29 cellular contexts compared by ENCODE assay signal in the genomic region with DNA sequence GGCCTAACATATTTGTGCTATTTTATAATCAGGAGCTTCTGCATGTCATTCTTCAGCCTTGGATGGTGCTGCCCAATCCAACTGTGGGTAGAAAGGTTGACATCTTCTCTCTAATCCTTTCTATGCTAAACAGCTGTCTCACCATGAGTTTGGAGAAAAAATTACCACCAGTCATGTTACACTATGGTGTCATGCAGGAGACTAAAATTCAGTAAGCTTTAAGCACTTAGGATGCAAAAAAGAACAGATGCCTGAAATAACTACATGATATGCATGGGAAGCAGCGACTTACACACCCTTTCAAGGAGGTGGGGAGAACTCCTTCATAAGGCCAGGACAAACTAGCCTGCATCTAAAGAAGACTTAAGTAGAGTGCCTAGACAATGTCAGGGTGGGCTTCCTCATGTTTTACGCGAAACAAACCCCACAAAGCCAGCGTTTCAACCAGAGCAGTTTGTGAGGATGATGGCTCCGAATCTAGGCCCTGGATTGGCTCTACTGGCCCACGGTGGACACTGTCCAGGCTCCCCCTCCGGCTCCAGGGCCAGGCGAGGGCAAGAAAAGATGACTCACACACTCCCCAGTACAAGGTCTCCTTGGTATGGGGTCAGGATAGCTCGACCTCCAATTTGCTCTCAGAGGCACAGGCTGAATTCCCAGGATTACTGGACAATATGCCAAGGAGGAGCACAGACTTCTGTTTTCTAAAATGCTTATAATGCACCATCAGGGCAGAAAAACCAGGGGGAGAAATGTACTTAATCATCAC. TPM values are rescaled to one million over a fixed set of nuclear protein-coding genes. Genes with fewer than 3 reads are reported as not detected.
A peak's percentile ranks its signal among the peaks of the same experiment; 100 is the strongest.
DNase-seq lines count a peak whose midpoint lies in the region; ATAC-seq and TF ChIP-seq lines count a peak whose summit lies in the region.
"Had no signal": no experiment of that assay in that cellular context is flagged by ENCODE, and none has a peak within 500 bp of the region (broad histone marks: within the 10 kb centered on the region; RNA-seq: fewer than 3 reads in every experiment).

No MANE protein-coding gene starts in this region.

- no peak overlapping the region for H3K56ac ChIP-seq in H9 (ENCODE audit: insufficient read length, low read depth, low read length)

- no peak overlapping the region for H2BK20ac ChIP-seq in H9 (ENCODE audit: low read depth, low read length, poor library complexity, severe bottlenecking)

- no peaks in the 10 kb centered on the region for H3K36me3 Mint-ChIP-seq in H9 (ENCODE audit: insufficient read depth in 1 of 3, low read depth in 3 of 3)
- H3K36me3 Mint-ChIP-seq: natural killer cell treated with Interleukin-12 subunit alpha and Interleukin-12 subunit beta and Interleukin-15 and Interleukin-18, amount 100 ng/mL, for 72 hours had no signal

- H3K27ac ChIP-seq in H9 (ENCODE audit: insufficient read length, low read depth, low read length), result no peak overlapping the region
- H3K27ac ChIP-seq: coronary artery, KMS-11, skin epidermis, tibial artery had no signal

- no CpG with 5 or more reads among the region's 9 CpGs for WGBS in H9 (ENCODE audit: extremely low coverage, insufficient read length, low lambda C conversion rate)

- H3K79me2 ChIP-seq in H9 (ENCODE audit: insufficient read depth, low read length), result no peaks in the 10 kb centered on the region

- H2BK5ac ChIP-seq in H9 (ENCODE audit: insufficient read length, low read length), result no peak overlapping the region

- H2AK5ac ChIP-seq in H9 (ENCODE audit: insufficient read length, low read length), result no peak overlapping the region

- H2BK120ac ChIP-seq in H9 (ENCODE audit: low read depth, low read length, poor library complexity, severe bottlenecking), result no peak overlapping the region

- no peak overlapping the region for H3T11ph ChIP-seq in H9 (ENCODE audit: low read length)

- H3K27me3 ChIP-seq in H9 (ENCODE audit: insufficient read depth, low read length), result no peaks in the 10 kb centered on the region
- H3K27me3 ChIP-seq: tibial artery had no signal

- H3K4ac ChIP-seq in H9 (ENCODE audit: low read depth, low read length), result no peak overlapping the region

- no peaks in the 10 kb centered on the region for H4K20me1 ChIP-seq in H9 (ENCODE audit: control insufficient read depth, insufficient read depth, insufficient read length)

- no peak overlapping the region for H3K18ac ChIP-seq in H9 (ENCODE audit: insufficient read length, low read depth, low read length)

- H3K23ac ChIP-seq in H9 (ENCODE audit: insufficient read length, low read depth, low read length), result no peak overlapping the region

- H4K8ac ChIP-seq in H9 (replicated peaks; ENCODE audit: insufficient read length, low read depth, low read length), result no peak overlapping the region

- H2AFZ ChIP-seq in H9 (ENCODE audit: low read length), result no peak overlapping the region

- H3K4me2 ChIP-seq in H9 (ENCODE audit: insufficient read depth, insufficient read length, low read length), result no peak overlapping the region
- H3K4me2 ChIP-seq: KMS-11 had no signal

- H3K4me1 Mint-ChIP-seq in H9, result peaks cover 7 to 10% of the 10 kb centered on the region in 2 experiments

- H3K27ac Mint-ChIP-seq in H9, result peak overlapping the region in 2 of 3 experiments; percentile 5 to 66; a peak in 2 of 7 replicates
- H3K27ac Mint-ChIP-seq: activated CD8-positive, alpha-beta T cell treated with anti-CD3 and anti-CD28 coated beads, Interleukin-2, amount 10 ng/mL, durations not matched to agents 7 days and 5 days; activated T-cell treated with anti-CD3 and anti-CD28 coated beads, Interleukin-2, amount 50 U/mL, for 24 hours; endodermal cell; memory B cell; stimulated activated naive CD8-positive, alpha-beta T cell treated with anti-CD3 and anti-CD28 coated beads, Interleukin-15, Interleukin-2, amounts not matched to agents 100 ng/mL and 50 ng/mL, for 24 hours had no signal

- DNase-seq in H9 (no peak), amniotic epithelial cell (ENCODE audit: low read depth) (peak; percentile 74), fibroblast of the conjunctiva (ENCODE audit: low read depth) (peak; percentile 43), omental fat pad (ENCODE audit: low spot score) (no peak), HK-2 (ENCODE audit: unreplicated experiment) (no peak), KG1 (lab: John Stamatoyannopoulos, UW) (no peak)
- DNase-seq in activated T-cell treated with anti-CD3 and anti-CD28 coated beads, Interleukin-2, amount 50 U/mL, for 1 hour, result no peak
- DNase-seq in activated CD4-positive, alpha-beta T cell treated with anti-CD3 and anti-CD28 coated beads for 4 hours, result no peak
- DNase-seq: activated CD8-positive, alpha-beta T cell treated with anti-CD3 and anti-CD28 coated beads, Interleukin-2, amount 10 ng/mL, durations not matched to agents 7 days and 5 days; activated naive CD4-positive, alpha-beta T cell treated with Interleukin-2 at 50 U/mL for 16 hours; activated T-cell treated with anti-CD3 and anti-CD28 coated beads, Interleukin-2, amount 50 U/mL, for 24 hours; CD4-positive, alpha-beta memory T cell; DMS153; endodermal cell; foreskin fibroblast; hippocampal formation; NCI-H2029 treated with DMSO at 0.1 percent for 48 hours; NCI-H446 treated with DMSO at 0.1 percent for 48 hours; NK-92 treated with Interleukin-12 subunit alpha and Interleukin-12 subunit beta, amount 100 ng/mL, for 24 hours; stimulated activated CD4-positive, alpha-beta T cell treated with anti-CD3 and anti-CD28 coated beads, Interleukin-4, amount 100 ng/mL, for 1 hour; tibial artery had no signal

- no peaks in the 10 kb centered on the region for H3K79me1 ChIP-seq in H9 (ENCODE audit: insufficient read depth, low read depth, low read length, poor library complexity, severe bottlenecking)

- H3K14ac ChIP-seq in H9 (ENCODE audit: insufficient read depth, low read length), result no peak overlapping the region

- no peak overlapping the region for H2BK12ac ChIP-seq in H9 (ENCODE audit: insufficient read length, low read depth, low read length)

- peak; percentile 41 for ATAC-seq in omental fat pad (ENCODE audit: low FRiP score)
- ATAC-seq: activated CD4-positive, CD25-positive, alpha-beta regulatory T cell treated with anti-CD3 and anti-CD28 coated beads, Interleukin-2, amount 50 U/mL, for 24 hours; activated CD8-positive, alpha-beta T cell treated with anti-CD3 and anti-CD28 coated beads, Interleukin-2, amount 10 ng/mL, durations not matched to agents 7 days and 5 days; GM12878; natural killer cell treated with Interleukin-12 subunit alpha and Interleukin-12 subunit beta and Interleukin-15 and Interleukin-18, amount 100 ng/mL, for 72 hours had no signal

- H3K4me1 ChIP-seq in H9 (ENCODE audit: insufficient read depth, low read length), result peaks cover 5% of the 10 kb centered on the region; the same call in 1 of the 2 replicates

- H3K23me2 ChIP-seq in H9 (ENCODE audit: insufficient read length, low read depth, low read length, poor library complexity, severe bottlenecking), result no peaks in the 10 kb centered on the region

- no peak overlapping the region for H2BK15ac ChIP-seq in H9 (ENCODE audit: low read depth, low read length)

- no peaks in the 10 kb centered on the region for H3K9me3 ChIP-seq in H9 (ENCODE audit: control insufficient read depth, low read depth, low read length)
- H3K9me3 ChIP-seq: tibial artery had no signal

- H3K4me3 Mint-ChIP-seq in H9, result no peak overlapping the region
- H3K4me3 Mint-ChIP-seq: activated CD8-positive, alpha-beta T cell treated with anti-CD3 and anti-CD28 coated beads, Interleukin-2, amount 10 ng/mL, durations not matched to agents 7 days and 5 days; activated T-cell treated with anti-CD3 and anti-CD28 coated beads, Interleukin-2, amount 50 U/mL, for 24 hours; CD4-positive, alpha-beta memory T cell; endodermal cell; memory B cell; natural killer cell treated with Interleukin-12 subunit alpha and Interleukin-12 subunit beta and Interleukin-15 and Interleukin-18, amount 100 ng/mL, for 72 hours; stimulated activated naive CD8-positive, alpha-beta T cell treated with anti-CD3 and anti-CD28 coated beads, Interleukin-15, Interleukin-2, amounts not matched to agents 100 ng/mL and 50 ng/mL, for 24 hours had no signal

- H3K9me3 Mint-ChIP-seq in H9, result no peaks in the 10 kb centered on the region
- H3K9me3 Mint-ChIP-seq: activated T-cell treated with anti-CD3 and anti-CD28 coated beads, Interleukin-2, amount 50 U/mL, for 24 hours; CD4-positive, alpha-beta memory T cell; endodermal cell; memory B cell; natural killer cell treated with Interleukin-12 subunit alpha and Interleukin-12 subunit beta and Interleukin-15 and Interleukin-18, amount 100 ng/mL, for 72 hours; stimulated activated naive CD8-positive, alpha-beta T cell treated with anti-CD3 and anti-CD28 coated beads, Interleukin-15, Interleukin-2, amounts not matched to agents 100 ng/mL and 50 ng/mL, for 24 hours had no signal

- peaks cover 7% of the 10 kb centered on the region; the same call in 1 of the 2 replicates for H3K27me3 Mint-ChIP-seq in H9 (ENCODE audit: low read depth)
- H3K27me3 Mint-ChIP-seq: activated T-cell treated with anti-CD3 and anti-CD28 coated beads, Interleukin-2, amount 50 U/mL, for 24 hours; CD4-positive, alpha-beta memory T cell; memory B cell; natural killer cell treated with Interleukin-12 subunit alpha and Interleukin-12 subunit beta and Interleukin-15 and Interleukin-18, amount 100 ng/mL, for 72 hours; stimulated activated naive CD8-positive, alpha-beta T cell treated with anti-CD3 and anti-CD28 coated beads, Interleukin-15, Interleukin-2, amounts not matched to agents 100 ng/mL and 50 ng/mL, for 24 hours had no signal

- no peak overlapping the region for H4K91ac ChIP-seq in H9 (ENCODE audit: insufficient read length, low read depth, low read length)

- no peak overlapping the region for H3K9ac ChIP-seq in H9 (ENCODE audit: extremely low read depth, insufficient read length, low read length)
- H3K9ac ChIP-seq: KMS-11 had no signal

- TF ChIP-seq CTCF in H9 (conservative IDR thresholded peaks at IDR 0.05), result no peak
- TF ChIP-seq CTCF in omental fat pad (IDR thresholded peaks at IDR 0.05), result no peak

- H4K5ac ChIP-seq in H9 (ENCODE audit: insufficient read length, low read depth, low read length), result no peak overlapping the region

RNA-seq across cellular contexts. Expression of gene STX18, which starts 45.1 kb away (rescaled TPM):
- total RNA-seq in H9 (2021) (20.9 and 23.5 TPM in 2 replicates), omental fat pad (10 to 100 TPM; 17.7 to 30.1 (median 23.0) TPM)

Comparison
In these comparisons a context has a peak if more than half of its experiments do, and no peak if none do; other contexts are left out.
1. DNase-seq: peak in amniotic epithelial cell (single experiment) and fibroblast of the conjunctiva (single experiment); none in H9 (single experiment), omental fat pad (single experiment), HK-2 (single experiment), KG1 (single experiment), activated T-cell treated with anti-CD3 and anti-CD28 coated beads, Interleukin-2, amount 50 U/mL, for 1 hour (single experiment) and activated CD4-positive, alpha-beta T cell treated with anti-CD3 and anti-CD28 coated beads for 4 hours (0 of 2).